In genomic region chr11:65663634-65664200, GRCh38 we compare ENCODE assay signal across 8 cellular contexts. TPM values are rescaled to one million over a fixed set of nuclear protein-coding genes. Genes with fewer than 3 reads are reported as not detected.
DNase-seq lines count a peak whose midpoint lies in the region; ATAC-seq and TF ChIP-seq lines count a peak whose summit lies in the region.

No MANE protein-coding gene starts in this region.

- peak overlapping the region; percentile 87 for H3K4me2 ChIP-seq in mesenchymal stem cell (ENCODE audit: low read length, poor library complexity, severe bottlenecking)

- H3K9me3 Mint-ChIP-seq in activated CD4-positive, alpha-beta T cell treated with anti-CD3 and anti-CD28 coated beads, Interleukin-2, amount 10 ng/mL, durations not matched to agents 24 days and 14 days: no peaks in the 10 kb centered on the region
- H3K9me3 Mint-ChIP-seq in endothelial cell (ENCODE audit: unreplicated experiment): no peaks in the 10 kb centered on the region

- H3K27ac Mint-ChIP-seq in activated CD4-positive, alpha-beta T cell treated with anti-CD3 and anti-CD28 coated beads, Interleukin-2, amount 10 ng/mL, durations not matched to agents 24 days and 14 days: peak overlapping the region; percentile 93
- peak overlapping the region; percentile 23 for H3K27ac Mint-ChIP-seq in endothelial cell (ENCODE audit: unreplicated experiment)

- no peaks in the 10 kb centered on the region for H3K27me3 Mint-ChIP-seq in activated CD4-positive, alpha-beta T cell treated with anti-CD3 and anti-CD28 coated beads, Interleukin-2, amount 10 ng/mL, durations not matched to agents 24 days and 14 days
- peaks cover 11% of the 10 kb centered on the region for H3K27me3 Mint-ChIP-seq in endothelial cell (ENCODE audit: unreplicated experiment)

- no peak overlapping the region for H2BK120ac ChIP-seq in mesenchymal stem cell (ENCODE audit: low read depth, low read length)

- H3K36me3 Mint-ChIP-seq in activated CD4-positive, alpha-beta T cell treated with anti-CD3 and anti-CD28 coated beads, Interleukin-2, amount 10 ng/mL, durations not matched to agents 24 days and 14 days (ENCODE audit: low read depth): peaks cover 25% of the 10 kb centered on the region
- peaks cover 20% of the 10 kb centered on the region for H3K36me3 Mint-ChIP-seq in endothelial cell (ENCODE audit: low read depth, unreplicated experiment)

- H3K4me3 ChIP-seq in mesenchymal stem cell (ENCODE audit: insufficient read depth in 1 of 2, low read depth in 1 of 2, low read length in 2 of 2) (peak overlapping the region; percentile 86 to 99), stomach smooth muscle (ENCODE audit: low read length in 2 of 2) (peak overlapping the region; percentile 62 to 98)

- peak overlapping the region in 1 of 2 experiments; percentile 69 for H3K14ac ChIP-seq in mesenchymal stem cell (ENCODE audit: low read length in 2 of 2)

- H3K4ac ChIP-seq in mesenchymal stem cell (ENCODE audit: low read depth in 1 of 2, low read length in 2 of 2): peak overlapping the region; percentile 93 to 94

- 0% methylated on average over 12 of the region's 15 CpGs for WGBS in mesenchymal stem cell

- ATAC-seq in HG03521 (IDR thresholded peaks at IDR 0.05; ENCODE audit: unreplicated experiment): peak; percentile 11

- H3K23ac ChIP-seq in mesenchymal stem cell (ENCODE audit: low read length in 2 of 2): peak overlapping the region in 1 of 2 experiments; percentile 2

- no peaks in the 10 kb centered on the region for H3K27me3 ChIP-seq in mesenchymal stem cell (ENCODE audit: control insufficient read depth in 1 of 2, insufficient read depth in 1 of 2, low read length in 2 of 2)
- no peaks in the 10 kb centered on the region for H3K27me3 ChIP-seq in stomach smooth muscle (ENCODE audit: control insufficient read depth in 1 of 2, insufficient read depth in 2 of 2, low read length in 2 of 2)

- no peak overlapping the region for H2AFZ ChIP-seq in mesenchymal stem cell (ENCODE audit: low read depth, low read length)

- peaks cover 24% of the 10 kb centered on the region for H3K4me1 Mint-ChIP-seq in activated CD4-positive, alpha-beta T cell treated with anti-CD3 and anti-CD28 coated beads, Interleukin-2, amount 10 ng/mL, durations not matched to agents 24 days and 14 days
- H3K4me1 Mint-ChIP-seq in endothelial cell (ENCODE audit: unreplicated experiment): peaks cover 13% of the 10 kb centered on the region

- in situ Hi-C loops in GM13977 (cut with MboI; ENCODE audit: low pct_unique_long_range_greater_than_20kb, low sequenced_read_pairs, unreplicated experiment): no loop called here

- H3K36me3 ChIP-seq in mesenchymal stem cell (ENCODE audit: control insufficient read depth in 1 of 2, insufficient read depth in 2 of 2, low read depth in 1 of 2, low read length in 2 of 2) (peaks cover 26 to 31% of the 10 kb centered on the region in 2 experiments), stomach smooth muscle (ENCODE audit: control insufficient read depth in 2 of 2, insufficient read depth in 2 of 2, low read length in 2 of 2) (peaks cover 17 to 25% of the 10 kb centered on the region in 2 donors)

- H3K9me3 ChIP-seq in mesenchymal stem cell (ENCODE audit: control insufficient read depth, low read length): no peaks in the 10 kb centered on the region
- H3K9me3 ChIP-seq in stomach smooth muscle (ENCODE audit: control insufficient read depth in 2 of 2, low read length in 2 of 2): no peaks in the 10 kb centered on the region

- no peak for TF ChIP-seq CTCF in GM13977 (IDR thresholded peaks at IDR 0.05; ENCODE audit: extremely low read depth, insufficient read depth, missing control alignments)
- TF ChIP-seq CTCF in endothelial cell (IDR thresholded peaks at IDR 0.05; ENCODE audit: unreplicated experiment): no peak

- H2BK12ac ChIP-seq in mesenchymal stem cell (ENCODE audit: low read length in 2 of 2): no peak overlapping the region

- DNase-seq in A172 (ENCODE audit: low spot score) (peak; percentile 11), GM13977 (ENCODE audit: low spot score) (peak; percentile 59), endothelial cell (ENCODE audit: low spot score) (peak; percentile 30), mesenchymal stem cell (peak; percentile 87), SW480 (ENCODE audit: low spot score) (no peak)
- DNase-seq in activated CD4-positive, alpha-beta T cell treated with anti-CD3 and anti-CD28 coated beads, Interleukin-2, amount 10 ng/mL, durations not matched to agents 24 days and 14 days: peak; percentile 82

- H3K4me3 Mint-ChIP-seq in activated CD4-positive, alpha-beta T cell treated with anti-CD3 and anti-CD28 coated beads, Interleukin-2, amount 10 ng/mL, durations not matched to agents 24 days and 14 days: peak overlapping the region; percentile 92
- peak overlapping the region; percentile 88 for H3K4me3 Mint-ChIP-seq in endothelial cell (ENCODE audit: unreplicated experiment)

- H3K9ac ChIP-seq in mesenchymal stem cell (ENCODE audit: low read length) (peak overlapping the region; percentile 99), stomach smooth muscle (ENCODE audit: low read length in 2 of 2) (peak overlapping the region; percentile 96 to 97)

- peaks cover 19% of the 10 kb centered on the region for H3K79me1 ChIP-seq in mesenchymal stem cell (replicated peaks; ENCODE audit: low read length, poor library complexity, severe bottlenecking)

- H3K27ac ChIP-seq in mesenchymal stem cell (ENCODE audit: low read length, poor library complexity, severe bottlenecking): peak overlapping the region; percentile 95
- peak overlapping the region; percentile 99 for H3K27ac ChIP-seq in stomach smooth muscle (ENCODE audit: low read length)

- no peak overlapping the region for H2BK5ac ChIP-seq in mesenchymal stem cell (ENCODE audit: low read depth, low read length, poor library complexity, severe bottlenecking)

- peaks cover 12% of the 10 kb centered on the region for H3K4me1 ChIP-seq in mesenchymal stem cell (ENCODE audit: control insufficient read depth, insufficient read depth, low read depth, low read length)
- H3K4me1 ChIP-seq in stomach smooth muscle (ENCODE audit: control insufficient read depth, insufficient read depth, low read length): peaks cover 39% of the 10 kb centered on the region

- H4K8ac ChIP-seq in mesenchymal stem cell (ENCODE audit: low read length): peak overlapping the region; percentile 97

- H4K91ac ChIP-seq in mesenchymal stem cell (ENCODE audit: low read length): peak overlapping the region; percentile 48

- intact Hi-C loops in activated CD4-positive, alpha-beta T cell treated with anti-CD3 and anti-CD28 coated beads, Interleukin-2, amount 10 ng/mL, durations not matched to agents 24 days and 14 days (cut with micrococcal nuclease): loop anchor here (1.0 to 2.0 kb wide), 8 partner anchors 11 to 637 kb away; partner anchors contain the start of genes BANF1, C11orf68, CFL1 and DRAP1

- H3K18ac ChIP-seq in mesenchymal stem cell (ENCODE audit: low read depth in 1 of 2, low read length in 2 of 2): peak overlapping the region; percentile 89 to 96

- peak overlapping the region; percentile 67 for H2BK15ac ChIP-seq in mesenchymal stem cell (ENCODE audit: low read depth, poor library complexity, severe bottlenecking)

- peak overlapping the region; percentile 39 for H2AK5ac ChIP-seq in mesenchymal stem cell (ENCODE audit: low read length, severe bottlenecking)

RNA-seq across cellular contexts. Expression of gene RELA, which starts 1.0 kb away (rescaled TPM):
- total RNA-seq in A172 (2014; rRNA removed; shearing (Covaris generic)): 24.9 and 29.7 TPM in 2 replicates
- total RNA-seq in activated CD4-positive, alpha-beta T cell treated with anti-CD3 and anti-CD28 coated beads, Interleukin-2, amount 10 ng/mL, durations not matched to agents 24 days and 14 days: 95.7 and 98.2 TPM in 2 replicates
- total RNA-seq in endothelial cell (ENCODE audit: unreplicated experiment): 62.6 TPM
- 76.9 TPM for polyA plus RNA-seq in mesenchymal stem cell (2013, experiment 1 of 2)
- polyA plus RNA-seq in mesenchymal stem cell (2013, experiment 2 of 2): 76.3 TPM

RNA-seq across cellular contexts. Expression of gene SIPA1, which starts 25.8 kb away (rescaled TPM):
- 10.4 and 19.5 TPM in 2 replicates for total RNA-seq in A172 (2014; rRNA removed; shearing (Covaris generic))
- total RNA-seq in activated CD4-positive, alpha-beta T cell treated with anti-CD3 and anti-CD28 coated beads, Interleukin-2, amount 10 ng/mL, durations not matched to agents 24 days and 14 days: 118 and 125 TPM in 2 replicates
- total RNA-seq in endothelial cell (ENCODE audit: unreplicated experiment): 267 TPM
- 35.0 TPM for polyA plus RNA-seq in mesenchymal stem cell (2013, experiment 1 of 2)
- polyA plus RNA-seq in mesenchymal stem cell (2013, experiment 2 of 2): 34.6 TPM

RNA-seq across cellular contexts. Expression of gene PCNX3, which starts 48.1 kb away (rescaled TPM):
- 19.6 and 20.1 TPM in 2 replicates for total RNA-seq in A172 (2014; rRNA removed; shearing (Covaris generic))
- 52.0 and 55.1 TPM in 2 replicates for total RNA-seq in activated CD4-positive, alpha-beta T cell treated with anti-CD3 and anti-CD28 coated beads, Interleukin-2, amount 10 ng/mL, durations not matched to agents 24 days and 14 days
- total RNA-seq in endothelial cell (ENCODE audit: unreplicated experiment): 76.1 TPM
- polyA plus RNA-seq in mesenchymal stem cell (2013, experiment 1 of 2): 21.5 TPM
- polyA plus RNA-seq in mesenchymal stem cell (2013, experiment 2 of 2): 19.8 TPM

RNA-seq across cellular contexts. Expression of gene KAT5, which starts 48.3 kb away (rescaled TPM):
- 26.1 and 37.3 TPM in 2 replicates for total RNA-seq in A172 (2014; rRNA removed; shearing (Covaris generic))
- total RNA-seq in activated CD4-positive, alpha-beta T cell treated with anti-CD3 and anti-CD28 coated beads, Interleukin-2, amount 10 ng/mL, durations not matched to agents 24 days and 14 days: 71.6 and 72.3 TPM in 2 replicates
- total RNA-seq in endothelial cell (ENCODE audit: unreplicated experiment): 28.2 TPM
- 26.3 TPM for polyA plus RNA-seq in mesenchymal stem cell (2013, experiment 1 of 2)
- 26.9 TPM for polyA plus RNA-seq in mesenchymal stem cell (2013, experiment 2 of 2)

RNA-seq across cellular contexts. Expression of gene MAP3K11, which starts 49.7 kb away (rescaled TPM):
- 38.2 and 39.2 TPM in 2 replicates for total RNA-seq in A172 (2014; rRNA removed; shearing (Covaris generic))
- 89.1 and 90.7 TPM in 2 replicates for total RNA-seq in activated CD4-positive, alpha-beta T cell treated with anti-CD3 and anti-CD28 coated beads, Interleukin-2, amount 10 ng/mL, durations not matched to agents 24 days and 14 days
- 238 TPM for total RNA-seq in endothelial cell (ENCODE audit: unreplicated experiment)
- polyA plus RNA-seq in mesenchymal stem cell (2013, experiment 1 of 2): 36.7 TPM
- polyA plus RNA-seq in mesenchymal stem cell (2013, experiment 2 of 2): 36.1 TPM
